ENCODE assay signal across 18 cellular contexts in genomic region chr11:103849366-103849765, GRCh38.
"Had no signal": no experiment of that assay in that cellular context is flagged by ENCODE, and none has a peak within 500 bp of the region (broad histone marks: within the 10 kb centered on the region; RNA-seq: fewer than 3 reads in every experiment).

No MANE protein-coding gene starts in this region.

- H3K4me3 ChIP-seq: adrenal gland, heart right ventricle, mucosa of descending colon, skin epidermis, transverse colon had no signal

- H3K27ac ChIP-seq: brain microvascular endothelial cell, neutrophil, VCaP had no signal

- H3K9me3 ChIP-seq: adrenal gland, heart right ventricle, mucosa of descending colon, neutrophil, transverse colon had no signal

- ATAC-seq: activated CD4-positive, alpha-beta T cell treated with anti-CD3 and anti-CD28 coated beads for 36 hours; activated CD8-positive, alpha-beta memory T cell treated with anti-CD3 and anti-CD28 coated beads, Interleukin-2, amount 10 ng/mL, durations not matched to agents 7 days and 5 days; mucosa of descending colon; naive thymus-derived CD8-positive, alpha-beta T cell had no signal

- H3K27me3 ChIP-seq: adrenal gland, brain microvascular endothelial cell, heart right ventricle, neutrophil, transverse colon had no signal

- H3K36me3 ChIP-seq: adrenal gland, brain microvascular endothelial cell, heart right ventricle, neutrophil, transverse colon had no signal

- DNase-seq: activated CD4-positive, alpha-beta memory T cell treated with anti-CD3 and anti-CD28 coated beads for 36 hours; activated CD4-positive, alpha-beta T cell treated with anti-CD3 and anti-CD28 coated beads for 36 hours; activated CD8-positive, alpha-beta memory T cell treated with anti-CD3 and anti-CD28 coated beads, Interleukin-2, amount 10 ng/mL, durations not matched to agents 7 days and 5 days; activated naive CD4-positive, alpha-beta T cell treated with anti-CD3 and anti-CD28 coated beads for 36 hours; activated T-cell treated with anti-CD3 and anti-CD28 coated beads, Interleukin-2, amount 50 U/mL, for 1 hour; adrenal gland; brain microvascular endothelial cell; heart right ventricle; mucosa of descending colon; naive thymus-derived CD8-positive, alpha-beta T cell; SHP77 treated with DMSO at 0.1 percent for 48 hours; stimulated activated CD4-positive, alpha-beta T cell treated with anti-CD3 and anti-CD28 coated beads, Interleukin-15, amount 100 ng/mL, for 24 hours; stimulated activated CD4-positive, alpha-beta T cell treated with anti-CD3 and anti-CD28 coated beads, Interleukin-4, amount 100 ng/mL, for 1 hour; stimulated activated naive CD4-positive, alpha-beta T cell; transverse colon had no signal
